ENCODE assay signal across 8 cellular contexts in the genomic region with DNA sequence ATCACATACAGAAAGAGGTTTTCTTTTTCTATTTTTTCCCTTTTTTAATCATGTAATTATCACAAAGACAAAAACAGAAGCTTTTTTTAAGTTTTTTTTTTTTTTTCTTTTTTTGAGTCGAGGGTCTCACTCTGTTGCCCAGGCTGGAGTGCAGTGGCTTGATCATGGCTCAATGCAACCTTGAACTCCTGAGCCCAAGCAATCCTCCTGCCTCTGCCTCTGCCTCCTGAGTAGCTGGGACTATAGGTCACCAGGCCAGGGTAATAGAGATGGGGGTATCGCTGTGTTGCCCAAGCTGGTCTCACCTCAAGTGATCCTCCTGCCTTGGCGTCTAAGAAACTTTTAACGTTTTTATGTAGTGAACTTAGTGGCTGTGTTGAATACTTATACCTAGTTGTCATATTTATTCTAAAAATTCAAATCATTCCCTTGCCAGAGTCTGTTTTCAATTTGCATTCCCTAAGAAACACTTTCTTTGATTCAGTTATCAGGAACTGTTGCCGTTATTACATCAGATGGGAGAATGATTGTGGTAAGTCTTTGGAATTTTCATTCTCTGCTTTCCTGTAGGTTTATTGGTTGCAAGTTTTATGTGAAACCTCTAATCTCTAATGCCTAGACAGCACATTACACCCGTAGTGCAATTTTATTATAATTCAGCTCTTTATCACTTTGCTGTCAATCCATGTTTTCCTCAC. TPM values are rescaled to one million over a fixed set of nuclear protein-coding genes. Genes with fewer than 3 reads are reported as not detected.
DNase-seq lines count a peak whose midpoint lies in the region; ATAC-seq, FAIRE-seq and TF ChIP-seq lines count a peak whose summit lies in the region.

No MANE protein-coding gene starts in this region.

- 87% methylated on average over 6 of the region's 6 CpGs; no CpG with 5 or more reads in 1 of the 2 experiments for WGBS in H1 (ENCODE audit: extremely low coverage in 1 of 2, insufficient coverage in 1 of 2, insufficient read length in 1 of 2, insufficient replicate concordance in 2 of 2, low coverage in 1 of 2, low lambda C conversion rate in 2 of 2, missing lambda C conversion rate in 1 of 2), 2 experiments
- WGBS in trophoblast cell (ENCODE audit: extremely low coverage, insufficient coverage, insufficient read length): no CpG with 5 or more reads among the region's 6 CpGs

- H4K91ac ChIP-seq in H1 (replicated peaks; ENCODE audit: insufficient read length, low read length) (no peak overlapping the region), trophoblast cell (ENCODE audit: low read depth, low read length) (no peak overlapping the region)

- H3K23me2 ChIP-seq in H1 (ENCODE audit: low read depth, low read length): peaks cover 2% of the 10 kb centered on the region; the same call in 1 of the 2 replicates

- no peak overlapping the region for H2AFZ ChIP-seq in OCI-LY3 (ENCODE audit: low read depth, low read length)
- H2AFZ ChIP-seq in H1 (ENCODE audit: low read length): no peak overlapping the region
- H2AFZ ChIP-seq in trophoblast cell (ENCODE audit: insufficient read depth, low read length, poor library complexity): no peak overlapping the region

- TF ChIP-seq CTCF in OCI-LY3 (IDR thresholded peaks at IDR 0.05; ENCODE audit: low read depth, low read length) (no peak), H1 (IDR thresholded peaks at IDR 0.05; ENCODE audit: control extremely low read depth in 1 of 3, insufficient read depth in 1 of 3, low read depth in 1 of 3, low read length in 3 of 3) (no peak)

- H3K79me2 ChIP-seq in OCI-LY3 (ENCODE audit: low read length) (peaks cover 67% of the 10 kb centered on the region), H1 (ENCODE audit: control insufficient read depth in 1 of 2, insufficient read depth in 2 of 2, low read length in 2 of 2) (peaks cover 6 to 44% of the 10 kb centered on the region in 2 experiments; a peak in 3 of 4 replicates), trophoblast cell (ENCODE audit: control insufficient read depth, insufficient read depth, low read length, poor library complexity) (peaks cover 4% of the 10 kb centered on the region)

- H2BK15ac ChIP-seq in H1 (ENCODE audit: low read length): no peak overlapping the region

- H2BK12ac ChIP-seq in H1 (ENCODE audit: low read depth, low read length): no peak overlapping the region
- no peak overlapping the region for H2BK12ac ChIP-seq in trophoblast cell (ENCODE audit: low read length)

- H4K20me1 ChIP-seq in OCI-LY3 (ENCODE audit: insufficient read depth, low read length): peaks cover 7% of the 10 kb centered on the region
- no peaks in the 10 kb centered on the region for H4K20me1 ChIP-seq in H1 (replicated peaks in 1 of 2; ENCODE audit: control insufficient read depth in 1 of 2, insufficient read depth in 2 of 2, low read length in 2 of 2)

- H4K8ac ChIP-seq in H1 (ENCODE audit: extremely low read depth, insufficient read depth, low read length) (no peak overlapping the region), trophoblast cell (ENCODE audit: low read depth, low read length) (no peak overlapping the region)

- DNase-seq in H1 (ENCODE audit: low read depth in 1 of 2, low spot score in 2 of 2) (no peak), trophoblast cell (peak in 1 of 2 donors; percentile 20), NCI-H226 (no peak)

- FAIRE-seq in H1 (lab: Jason Lieb, UNC): no peak

- no peak overlapping the region for H2BK120ac ChIP-seq in H1 (replicated peaks; ENCODE audit: low read depth, low read length)
- no peak overlapping the region for H2BK120ac ChIP-seq in trophoblast cell (ENCODE audit: insufficient read depth, low read length, poor library complexity)

- no peak for TF ChIP-seq EP300 in H1 (IDR thresholded peaks at IDR 0.05; ENCODE audit: borderline replicate concordance in 1 of 2, low read depth in 2 of 2, low read length in 2 of 2)

- H3K9me3 ChIP-seq in ES-I3 (ENCODE audit: control insufficient read depth, insufficient read depth, low read length): no peaks in the 10 kb centered on the region
- no peaks in the 10 kb centered on the region for H3K9me3 ChIP-seq in OCI-LY3 (ENCODE audit: insufficient read depth, low read length)
- H3K9me3 ChIP-seq in H1 (ENCODE audit: insufficient read depth in 2 of 2, low read depth in 1 of 2, low read length in 1 of 2): no peaks in the 10 kb centered on the region
- H3K9me3 ChIP-seq in trophoblast cell (ENCODE audit: insufficient read depth, low read depth, low read length): no peaks in the 10 kb centered on the region

- no peak overlapping the region for H2AK5ac ChIP-seq in H1 (ENCODE audit: low read depth, low read length)
- H2AK5ac ChIP-seq in trophoblast cell (ENCODE audit: low read length): no peak overlapping the region

- H3K27me3 ChIP-seq in OCI-LY3 (ENCODE audit: low read depth, low read length) (no peaks in the 10 kb centered on the region), H1 (replicated peaks in 1 of 4; ENCODE audit: control insufficient read depth in 3 of 4, extremely low read depth in 1 of 4, insufficient read depth in 3 of 4, low read length in 3 of 4) (no peaks in the 10 kb centered on the region), trophoblast cell (ENCODE audit: insufficient read depth, low read length) (no peaks in the 10 kb centered on the region)

- H3K36me3 ChIP-seq in ES-I3 (ENCODE audit: insufficient read depth, low read length) (no peaks in the 10 kb centered on the region), OCI-LY3 (replicated peaks; ENCODE audit: low read depth, low read length) (peaks cover 32% of the 10 kb centered on the region), H1 (ENCODE audit: control insufficient read depth in 2 of 4, insufficient read depth in 4 of 4, low read length in 3 of 4) (peaks cover 2 to 30% (median 19%) of the 10 kb centered on the region in 4 experiments; a peak in 6 of 8 replicates), trophoblast cell (ENCODE audit: control insufficient read depth in 1 of 2, insufficient read depth in 2 of 2, low read length in 2 of 2) (peaks cover 12 to 13% of the 10 kb centered on the region in 2 experiments)

- H3K4me1 ChIP-seq in ES-I3 (ENCODE audit: insufficient read depth, low read length) (0 out of 2 replicates have a peak, but pooled peaks cover 3% of the 10 kb centered on the region), OCI-LY3 (ENCODE audit: low read length) (peaks cover 24% of the 10 kb centered on the region), H1 (replicated peaks in 1 of 4; ENCODE audit: control insufficient read depth in 3 of 4, insufficient read depth in 4 of 4, low read length in 3 of 4) (peaks cover 0 to 3% (median 0%) of the 10 kb centered on the region in 4 experiments; a peak in 1 of 7 replicates), trophoblast cell (ENCODE audit: control insufficient read depth in 1 of 2, insufficient read depth in 2 of 2, low read length in 2 of 2) (peaks cover 3 to 6% of the 10 kb centered on the region in 2 experiments)

- CTCF ChIA-PET in H1 (lab: Charles Lee; ENCODE audit: partially characterized antibody): interaction anchor here (2.0 kb wide), 1 partner anchor 10 kb away, joined by 6 read pairs; no protein-coding TSS in a partner anchor

- no peak overlapping the region for H3K23ac ChIP-seq in H1 (ENCODE audit: insufficient read length)
- no peak overlapping the region for H3K23ac ChIP-seq in trophoblast cell (ENCODE audit: low read length)

- H3K18ac ChIP-seq in H1 (ENCODE audit: extremely low read depth, low read length) (no peak overlapping the region), trophoblast cell (ENCODE audit: low read length) (no peak overlapping the region)

- H2BK5ac ChIP-seq in H1 (ENCODE audit: low read depth, low read length) (no peak overlapping the region), trophoblast cell (ENCODE audit: low read depth, low read length, poor library complexity) (no peak overlapping the region)

- H3K4ac ChIP-seq in H1 (replicated peaks; ENCODE audit: insufficient read length, low read depth, low read length) (no peak overlapping the region), trophoblast cell (ENCODE audit: low read depth, low read length) (peak overlapping the region; percentile 74)

- H3K4me2 ChIP-seq in OCI-LY3 (ENCODE audit: low read length) (peak overlapping the region; percentile 85), H1 (ENCODE audit: insufficient read depth in 1 of 2, low read depth in 2 of 2, low read length in 2 of 2) (peak overlapping the region; percentile 85 to 92), trophoblast cell (ENCODE audit: low read length) (peak overlapping the region; percentile 1)

- H3K14ac ChIP-seq in H1 (ENCODE audit: insufficient read length): no peak overlapping the region
- H3K14ac ChIP-seq in trophoblast cell (ENCODE audit: low read length): no peak overlapping the region

- POLR2A ChIA-PET in H1 (lab: Charles Lee; ENCODE audit: partially characterized antibody): interaction anchor here (1.2 to 1.9 kb wide), 2 partner anchors 10 to 11 kb away, joined by 5 read pairs; no protein-coding TSS in a partner anchor

- H4K5ac ChIP-seq in H1 (ENCODE audit: insufficient read length, low read depth, low read length): no peak overlapping the region

- peak overlapping the region; percentile 77; the same call in 1 of the 2 replicates for H3K27ac ChIP-seq in OCI-LY3 (ENCODE audit: low read length)
- no peak overlapping the region for H3K27ac ChIP-seq in H1 (ENCODE audit: low read depth, low read length)
- H3K27ac ChIP-seq in trophoblast cell (ENCODE audit: low read depth, low read length): no peak overlapping the region

- H3K79me1 ChIP-seq in H1 (ENCODE audit: low read depth, low read length): no peaks in the 10 kb centered on the region
- peaks cover 6% of the 10 kb centered on the region for H3K79me1 ChIP-seq in trophoblast cell (ENCODE audit: low read length)

- H3K9ac ChIP-seq in ES-I3 (ENCODE audit: low read depth, low read length): peak overlapping the region; percentile 96
- H3K9ac ChIP-seq in OCI-LY3 (ENCODE audit: low read length): peak overlapping the region; percentile 92
- H3K9ac ChIP-seq in H1 (replicated peaks in 1 of 4; ENCODE audit: extremely low read depth in 1 of 4, low read depth in 3 of 4, low read length in 3 of 4): no peak overlapping the region
- no peak overlapping the region for H3K9ac ChIP-seq in trophoblast cell (ENCODE audit: low read length)

- H3K4me3 ChIP-seq in OCI-LY3 (ENCODE audit: low read length) (peak overlapping the region; percentile 86), H1 (ENCODE audit: extremely low read depth in 1 of 4, insufficient read depth in 2 of 4, low read depth in 3 of 4, low read length in 4 of 4) (peak overlapping the region; percentile 85 to 96 (median 92); a peak in 7 of 8 replicates), trophoblast cell (ENCODE audit: low read depth, low read length) (peak overlapping the region; percentile 33)

- no peak for TF ChIP-seq POLR2A in H1 (IDR thresholded peaks at IDR 0.05; ENCODE audit: control extremely low read depth in 1 of 2, low read depth in 2 of 2, low read length in 2 of 2)

- ATAC-seq in HG03342 (IDR thresholded peaks at IDR 0.05; ENCODE audit: unreplicated experiment) (no peak), GM21529 (IDR thresholded peaks at IDR 0.05; ENCODE audit: unreplicated experiment) (no peak), HG02571 (IDR thresholded peaks at IDR 0.05; ENCODE audit: unreplicated experiment) (no peak)

- no peak for TF ChIP-seq RAD21 in H1 (IDR thresholded peaks at IDR 0.05 in 1 of 2, conservative IDR thresholded peaks at IDR 0.05 in 1 of 2; ENCODE audit: low read depth in 2 of 2, low read length in 2 of 2)

- no peak overlapping the region for H2BK20ac ChIP-seq in H1 (ENCODE audit: low read length)

- H3K56ac ChIP-seq in H1 (replicated peaks; ENCODE audit: insufficient read length, low read depth, low read length): no peak overlapping the region

- no peak overlapping the region for H4K12ac ChIP-seq in trophoblast cell (ENCODE audit: low read depth, low read length)

RNA-seq across cellular contexts. Expression of a gene that starts 1.3 kb away (rescaled TPM):
- total RNA-seq in H1 (2021; fragmentation: NEBNext Ultra II Directional; extraction: Animal tissue kit (Norgen Biotek cat#: 25700)): 36.9 and 41.8 TPM in 2 replicates
- 51.0 and 51.6 TPM in 2 replicates for polyA plus RNA-seq in H1 (2011; rRNA removed)
- polyA plus RNA-seq in H1 (2011; cell fraction: cytosol; rRNA removed): 95.4 TPM
- polyA plus RNA-seq in H1 (2011; cell fraction: nucleus; rRNA removed): 24.0 TPM
- polyA plus RNA-seq in H1 (2012, experiment 1 of 2): 41.1 to 72.9 TPM (median 45.3 TPM) in 4 replicates
- 75.1 TPM for polyA plus RNA-seq in H1 (2012, experiment 2 of 2)
- 50.3 TPM for polyA plus RNA-seq in H1 (2013, experiment 1 of 2)
- polyA plus RNA-seq in H1 (2013, experiment 2 of 2): 51.2 TPM
- polyA minus RNA-seq in H1 (2011; rRNA and poly(A)+ RNA removed): 60.9 and 74.0 TPM in 2 replicates
- 12.6 TPM for polyA minus RNA-seq in H1 (2011; cell fraction: cytosol; rRNA and poly(A)+ RNA removed)
- polyA minus RNA-seq in H1 (2011; cell fraction: nucleus; rRNA and poly(A)+ RNA removed): 23.1 TPM
- 43.9 and 44.3 TPM in 2 replicates for polyA plus RNA-seq in trophoblast cell (2013)

RNA-seq across cellular contexts. Expression of a gene that starts 39.2 kb away (rescaled TPM):
- not detected in 2 replicates for total RNA-seq in H1 (2021; fragmentation: NEBNext Ultra II Directional; extraction: Animal tissue kit (Norgen Biotek cat#: 25700))
- not detected in 2 replicates for polyA plus RNA-seq in H1 (2011; rRNA removed)
- not detected for polyA plus RNA-seq in H1 (2011; cell fraction: cytosol; rRNA removed)
- not detected for polyA plus RNA-seq in H1 (2011; cell fraction: nucleus; rRNA removed)
- polyA plus RNA-seq in H1 (2012, experiment 1 of 2): not detected in 4 replicates
- not detected for polyA plus RNA-seq in H1 (2012, experiment 2 of 2)
- not detected for polyA plus RNA-seq in H1 (2013, experiment 1 of 2)
- not detected for polyA plus RNA-seq in H1 (2013, experiment 2 of 2)
- 0.27 TPM in 1 of 2 replicates, not detected in the other for polyA minus RNA-seq in H1 (2011; rRNA and poly(A)+ RNA removed)
- polyA minus RNA-seq in H1 (2011; cell fraction: cytosol; rRNA and poly(A)+ RNA removed): not detected
- not detected for polyA minus RNA-seq in H1 (2011; cell fraction: nucleus; rRNA and poly(A)+ RNA removed)
- 0.03 TPM in 1 of 2 replicates, not detected in the other for polyA plus RNA-seq in trophoblast cell (2013)

Comparison
In these comparisons a context has a peak if more than half of its experiments do, and no peak if none do; other contexts are left out.
1. H3K9ac ChIP-seq: peak in ES-I3 (single experiment) and OCI-LY3 (single experiment); none in H1 (0 of 4) and trophoblast cell (single experiment).
2. H3K4me2 ChIP-seq: peak in every context shown above with its lines; median percentile 88 in H1; 85 in OCI-LY3; 1 in trophoblast cell.
3. H3K4me3 ChIP-seq: peak in every context shown above with its lines; median percentile 92 in H1; 86 in OCI-LY3; 33 in trophoblast cell.